ENCODE assay signal across 1 cellular context in genomic region chr6:26249959-26250805, GRCh38.
A peak's percentile ranks its signal among the peaks of the same experiment; 100 is the strongest.
TF ChIP-seq lines count a peak whose summit lies in the region.

No MANE protein-coding gene starts in this region.

TF ChIP-seq in A549, 52 proteins besides CTCF, POLR2A, EP300 and RAD21 (continued from another document):
- peak; percentile 67; the same call in 1 of the 3 replicates for TF ChIP-seq BCL3 (IDR thresholded peaks at IDR 0.05)
